Comparison of ENCODE assay signal across 16 cellular contexts in genomic region chr10:17067549-17068264, GRCh38.
DNase-seq lines count a peak whose midpoint lies in the region; ATAC-seq, FAIRE-seq and TF ChIP-seq lines count a peak whose summit lies in the region.
"Had no signal": no experiment of that assay in that cellular context is flagged by ENCODE, and none has a peak within 500 bp of the region (broad histone marks: within the 10 kb centered on the region; RNA-seq: fewer than 3 reads in every experiment).

No MANE protein-coding gene starts in this region.

- peak; percentile 34 to 56 for ATAC-seq in activated naive CD4-positive, alpha-beta T cell treated with anti-CD3 and anti-CD28 coated beads, Interleukin-2, amount 50 U/mL, for 72 hours
- ATAC-seq in HG03135 (IDR thresholded peaks at IDR 0.05; ENCODE audit: unreplicated experiment): no peak

- H4K20me1 ChIP-seq in SK-N-SH (ENCODE audit: insufficient read depth): no peaks in the 10 kb centered on the region

- CTCF ChIA-PET in activated naive CD4-positive, alpha-beta T cell treated with anti-CD3 and anti-CD28 coated beads, Interleukin-2, amount 10 ng/mL, durations not matched to agents 7 days and 5 days (lab: Charles Lee): no interaction called here
- CTCF ChIA-PET in SK-N-SH (lab: Yijun Ruan, JAX): no interaction called here

- POLR2A ChIA-PET in SK-N-SH (lab: Yijun Ruan, JAX): no interaction called here

- no peak for TF ChIP-seq RAD21 in SK-N-SH (IDR thresholded peaks at IDR 0.05; ENCODE audit: low read length)

- TF ChIP-seq POLR2A in GM12891 (IDR thresholded peaks at IDR 0.05; ENCODE audit: low read depth, low read length): no peak

- TF ChIP-seq EP300 in SK-N-SH (IDR thresholded peaks at IDR 0.05; ENCODE audit: borderline replicate concordance in 1 of 2, low read depth in 1 of 2, low read length in 1 of 2): peak in 1 of 2 experiments; percentile 64; a peak in 1 of 4 replicates

- FAIRE-seq in GM12891 (lab: Jason Lieb, UNC) (no peak), D721Med (lab: Jason Lieb, UNC) (no peak)

- TF ChIP-seq CTCF in SK-N-SH (IDR thresholded peaks at IDR 0.05) (no peak), endodermal cell (conservative IDR thresholded peaks at IDR 0.05) (no peak), D721Med (IDR thresholded peaks at IDR 0.05; ENCODE audit: insufficient read depth, missing control alignments) (no peak)

- 51% methylated on average over 9 of the region's 9 CpGs for WGBS in SK-N-SH (ENCODE audit: low lambda C conversion rate)
- WGBS in endodermal cell (ENCODE audit: insufficient coverage in 1 of 2, insufficient read length in 1 of 2), 2 experiments: 86 to 90% methylated on average over 8 to 9 of the region's 9 CpGs

- H3K4me1 ChIP-seq in SK-N-SH (ENCODE audit: control insufficient read depth in 1 of 2, insufficient read depth in 2 of 2, low read depth in 1 of 2, low read length in 1 of 2) (peaks cover 6 to 57% of the 10 kb centered on the region in 2 experiments), endodermal cell (ENCODE audit: control insufficient read depth, insufficient read depth, low read length) (no peaks in the 10 kb centered on the region)

- H3K27me3 ChIP-seq in SK-N-SH (ENCODE audit: insufficient read depth): no peaks in the 10 kb centered on the region
- no peaks in the 10 kb centered on the region for H3K27me3 ChIP-seq in endodermal cell (ENCODE audit: control insufficient read depth, insufficient read depth, low read length, poor library complexity, severe bottlenecking)
- H3K27me3 ChIP-seq: hepatocyte, right atrium auricular region had no signal

- H3K9me2 ChIP-seq in SK-N-SH: no peaks in the 10 kb centered on the region

- H3K27ac Mint-ChIP-seq in activated naive CD4-positive, alpha-beta T cell treated with anti-CD3 and anti-CD28 coated beads, Interleukin-2, amount 50 U/mL, for 72 hours: peak overlapping the region; percentile 9 to 44
- H3K27ac Mint-ChIP-seq in activated naive CD4-positive, alpha-beta T cell treated with anti-CD3 and anti-CD28 coated beads, Interleukin-2, amount 10 ng/mL, durations not matched to agents 7 days and 5 days: no peak overlapping the region
- H3K27ac Mint-ChIP-seq in endodermal cell: no peak overlapping the region
- H3K27ac Mint-ChIP-seq: activated T-helper 2 cell treated with anti-CD3 and anti-CD28 coated beads, Interferon-gamma antibody, Interleukin-2, Interleukin-4, amounts not matched to agents 10 μg/mL and 5 μg/mL and 100 μg/mL, durations not matched to agents 14 hours and 24 hours and 36 hours; H9 had no signal

- no peak for DNase-seq in activated naive CD4-positive, alpha-beta T cell treated with anti-CD3 and anti-CD28 coated beads, Interleukin-2, amount 50 U/mL, for 72 hours (ENCODE audit: low spot score in 2 of 2)
- DNase-seq in activated naive CD4-positive, alpha-beta T cell treated with anti-CD3 and anti-CD28 coated beads, Interleukin-2, amount 10 ng/mL, durations not matched to agents 7 days and 5 days: no peak
- DNase-seq in SK-N-SH (no peak), dermis blood vessel endothelial cell (peak; percentile 2), endodermal cell (no peak), GM12891 (ENCODE audit: insufficient read length, low spot score) (no peak), D721Med (ENCODE audit: insufficient read length, low spot score) (no peak)
- DNase-seq: activated CD4-positive, alpha-beta T cell treated with anti-CD3 and anti-CD28 coated beads, Interleukin-2, amount 50 U/mL, for 4 hours; H9; NCI-H2081; NCI-H526; substantia nigra had no signal

- no peaks in the 10 kb centered on the region for H3K9me3 ChIP-seq in SK-N-SH
- no peaks in the 10 kb centered on the region for H3K9me3 ChIP-seq in endodermal cell (ENCODE audit: control insufficient read depth, low read length)
- H3K9me3 ChIP-seq: right atrium auricular region had no signal

- H3K36me3 ChIP-seq in SK-N-SH (replicated peaks in 1 of 2; ENCODE audit: control insufficient read depth in 1 of 2, insufficient read depth in 2 of 2, low read length in 1 of 2): no peaks in the 10 kb centered on the region
- no peaks in the 10 kb centered on the region for H3K36me3 ChIP-seq in endodermal cell (ENCODE audit: control insufficient read depth, insufficient read depth, low read length)
- H3K36me3 ChIP-seq: right atrium auricular region had no signal

- H3K27ac ChIP-seq in SK-N-SH (ENCODE audit: low read depth in 2 of 2, low read length in 1 of 2): peak overlapping the region; percentile 64 to 98
- no peak overlapping the region for H3K27ac ChIP-seq in endodermal cell (ENCODE audit: low read depth, low read length)
- H3K27ac ChIP-seq: hepatocyte, right atrium auricular region had no signal

- H3K4me2 ChIP-seq in SK-N-SH: peak overlapping the region; percentile 50
- H3K4me2 ChIP-seq: hepatocyte had no signal

- H3K9ac ChIP-seq in SK-N-SH (peak overlapping the region; percentile 53; the same call in 1 of the 2 replicates), endodermal cell (ENCODE audit: extremely low read depth, low read length, poor library complexity, severe bottlenecking) (no peak overlapping the region)

- peaks cover 38% of the 10 kb centered on the region for H3K4me1 Mint-ChIP-seq in activated naive CD4-positive, alpha-beta T cell treated with anti-CD3 and anti-CD28 coated beads, Interleukin-2, amount 10 ng/mL, durations not matched to agents 7 days and 5 days
- peaks cover 11% of the 10 kb centered on the region for H3K4me1 Mint-ChIP-seq in endodermal cell

- H3K79me2 ChIP-seq in SK-N-SH (ENCODE audit: insufficient read depth): peaks cover 8% of the 10 kb centered on the region; the same call in 1 of the 2 replicates
- H3K79me2 ChIP-seq: hepatocyte had no signal

- no peaks in the 10 kb centered on the region for H3K27me3 Mint-ChIP-seq in activated naive CD4-positive, alpha-beta T cell treated with anti-CD3 and anti-CD28 coated beads, Interleukin-2, amount 10 ng/mL, durations not matched to agents 7 days and 5 days
- H3K27me3 Mint-ChIP-seq in endodermal cell (ENCODE audit: insufficient read depth): no peaks in the 10 kb centered on the region

- H2AFZ ChIP-seq in SK-N-SH (ENCODE audit: low read depth): peak overlapping the region; percentile 66
- H2AFZ ChIP-seq: hepatocyte had no signal

- peaks cover 0 to 4% of the 10 kb centered on the region in 2 donors for H3K36me3 Mint-ChIP-seq in activated naive CD4-positive, alpha-beta T cell treated with anti-CD3 and anti-CD28 coated beads, Interleukin-2, amount 50 U/mL, for 72 hours
- H3K36me3 Mint-ChIP-seq in activated naive CD4-positive, alpha-beta T cell treated with anti-CD3 and anti-CD28 coated beads, Interleukin-2, amount 10 ng/mL, durations not matched to agents 7 days and 5 days: peaks cover 16% of the 10 kb centered on the region
- H3K36me3 Mint-ChIP-seq in endodermal cell (ENCODE audit: low read depth): no peaks in the 10 kb centered on the region

- no peaks in the 10 kb centered on the region for H3K9me3 Mint-ChIP-seq in activated naive CD4-positive, alpha-beta T cell treated with anti-CD3 and anti-CD28 coated beads, Interleukin-2, amount 50 U/mL, for 72 hours
- no peaks in the 10 kb centered on the region for H3K9me3 Mint-ChIP-seq in activated naive CD4-positive, alpha-beta T cell treated with anti-CD3 and anti-CD28 coated beads, Interleukin-2, amount 10 ng/mL, durations not matched to agents 7 days and 5 days
- no peaks in the 10 kb centered on the region for H3K9me3 Mint-ChIP-seq in endodermal cell
- H3K9me3 Mint-ChIP-seq: activated T-helper 2 cell treated with anti-CD3 and anti-CD28 coated beads, Interferon-gamma antibody, Interleukin-2, Interleukin-4, amounts not matched to agents 10 μg/mL and 5 μg/mL and 100 μg/mL, durations not matched to agents 14 hours and 24 hours and 36 hours had no signal

- peaks cover 47% of the 10 kb centered on the region for H3F3A ChIP-seq in SK-N-SH (replicated peaks; ENCODE audit: insufficient read depth)

- H3K4me3 Mint-ChIP-seq in activated naive CD4-positive, alpha-beta T cell treated with anti-CD3 and anti-CD28 coated beads, Interleukin-2, amount 10 ng/mL, durations not matched to agents 7 days and 5 days: no peak overlapping the region
- no peak overlapping the region for H3K4me3 Mint-ChIP-seq in endodermal cell
- H3K4me3 Mint-ChIP-seq: H9 had no signal

- H3K4me3 ChIP-seq in SK-N-SH (ENCODE audit: low read depth in 2 of 2, low read length in 1 of 2): no peak overlapping the region
- H3K4me3 ChIP-seq in endodermal cell (ENCODE audit: low read length): no peak overlapping the region
- H3K4me3 ChIP-seq: hepatocyte, right atrium auricular region had no signal

TF ChIP-seq in SK-N-SH, 30 proteins besides CTCF, POLR2A, EP300 and RAD21 (continues in another document):
- peak; percentile 19; the same call in 1 of the 2 replicates for TF ChIP-seq JUND (IDR thresholded peaks at IDR 0.05)
- peak; percentile 53; the same call in 1 of the 2 replicates for TF ChIP-seq PBX3 (IDR thresholded peaks at IDR 0.05)
- peak; percentile 16; the same call in 1 of the 2 replicates for TF ChIP-seq NFIC (IDR thresholded peaks at IDR 0.05; ENCODE audit: borderline replicate concordance)
- no peak for TF ChIP-seq MEF2A (IDR thresholded peaks at IDR 0.05; ENCODE audit: borderline replicate concordance, low read depth)
- no peak for TF ChIP-seq POLR2AphosphoS5 (IDR thresholded peaks at IDR 0.05; ENCODE audit: low read depth, low read length)

TF ChIP-seq in GM12891, 5 proteins besides CTCF, POLR2A, EP300 and RAD21:
- TF ChIP-seq PAX5 (IDR thresholded peaks at IDR 0.05; ENCODE audit: insufficient read depth, low read length, severe bottlenecking) (no peak), POLR2AphosphoS5 (IDR thresholded peaks at IDR 0.05; ENCODE audit: low read depth, low read length) (no peak), SPI1 (IDR thresholded peaks at IDR 0.05; ENCODE audit: low read depth, low read length) (no peak), TAF1 (IDR thresholded peaks at IDR 0.05; ENCODE audit: low read depth, low read length) (no peak), POU2F2 (IDR thresholded peaks at IDR 0.05; ENCODE audit: low read depth, low read length) (no peak)

Comparison
In these comparisons a context has a peak if more than half of its experiments do, and no peak if none do; other contexts are left out.
1. H3K27ac Mint-ChIP-seq: peak in activated naive CD4-positive, alpha-beta T cell treated with anti-CD3 and anti-CD28 coated beads, Interleukin-2, amount 50 U/mL, for 72 hours (2 of 2); none in activated naive CD4-positive, alpha-beta T cell treated with anti-CD3 and anti-CD28 coated beads, Interleukin-2, amount 10 ng/mL, durations not matched to agents 7 days and 5 days (single experiment) and endodermal cell (single experiment).